Comparison of ENCODE assay signal across 14 cellular contexts in the genomic region with DNA sequence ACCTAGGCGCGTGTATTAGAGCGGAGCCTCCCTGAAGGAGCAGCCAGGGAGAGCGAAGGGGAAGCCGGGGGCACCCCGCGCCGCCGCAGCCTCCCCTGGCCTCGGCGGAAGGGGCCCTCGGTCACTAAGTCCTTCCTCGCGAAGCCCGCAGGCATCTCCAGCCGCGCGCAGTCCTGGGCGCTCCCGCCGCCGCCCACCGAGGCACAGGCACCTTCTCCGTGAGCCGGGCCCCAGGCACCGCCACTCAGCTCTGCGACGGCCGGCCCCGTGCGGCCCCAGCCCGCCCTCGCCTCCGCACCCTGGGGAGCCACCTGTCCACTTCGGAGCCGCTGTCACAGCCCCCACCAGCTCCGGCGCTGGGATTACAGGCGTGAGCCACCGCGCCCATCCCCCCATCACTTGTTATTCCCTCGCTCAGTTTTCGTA.
DNase-seq lines count a peak whose midpoint lies in the region; ATAC-seq and TF ChIP-seq lines count a peak whose summit lies in the region.
"Had no signal": no experiment of that assay in that cellular context is flagged by ENCODE, and none has a peak within 500 bp of the region (broad histone marks: within the 10 kb centered on the region; RNA-seq: fewer than 3 reads in every experiment).

No MANE protein-coding gene starts in this region.

- no peak for TF ChIP-seq CTCF in A673 (conservative IDR thresholded peaks at IDR 0.05; ENCODE audit: low read depth, low read length)
- TF ChIP-seq CTCF in RWPE2 (IDR thresholded peaks at IDR 0.05; ENCODE audit: poor library complexity, severe bottlenecking): no peak
- no peak for TF ChIP-seq CTCF in fibroblast of lung (conservative IDR thresholded peaks at IDR 0.05 in 1 of 2, IDR thresholded peaks at IDR 0.05 in 1 of 2; ENCODE audit: low read depth in 1 of 2, low read length in 2 of 2)
- no peak for TF ChIP-seq CTCF in neural crest cell (conservative IDR thresholded peaks at IDR 0.05)
- TF ChIP-seq CTCF in activated CD8-positive, alpha-beta T cell treated with anti-CD3 and anti-CD28 coated beads for 36 hours (IDR thresholded peaks at IDR 0.05): no peak
- TF ChIP-seq CTCF in gastrocnemius medialis (IDR thresholded peaks at IDR 0.05 in 4 of 5, conservative IDR thresholded peaks at IDR 0.05 in 1 of 5): no peak

- H3K4me1 ChIP-seq in A673 (ENCODE audit: insufficient read depth, low read length, poor library complexity, severe bottlenecking) (no peaks in the 10 kb centered on the region), RWPE2 (ENCODE audit: insufficient read depth, poor library complexity, severe bottlenecking) (no peaks in the 10 kb centered on the region), fibroblast of lung (ENCODE audit: control insufficient read depth, extremely low read depth, insufficient read depth, low read length) (no peaks in the 10 kb centered on the region), gastrocnemius medialis (no peaks in the 10 kb centered on the region)

- ATAC-seq in RWPE2 (ENCODE audit: low read depth) (peak; percentile 57), gastrocnemius medialis (no peak)
- ATAC-seq in activated CD8-positive, alpha-beta T cell treated with anti-CD3 and anti-CD28 coated beads for 36 hours: no peak

- H2AFZ ChIP-seq in fibroblast of lung (ENCODE audit: low read length): no peak overlapping the region

- H3K4me1 Mint-ChIP-seq in neural crest cell: peaks cover 15% of the 10 kb centered on the region
- H3K4me1 Mint-ChIP-seq in activated T-helper 2 cell treated with anti-CD3 and anti-CD28 coated beads, Interferon-gamma antibody, Interleukin-2, Interleukin-4, amounts not matched to agents 10 μg/mL and 5 μg/mL and 100 μg/mL, durations not matched to agents 14 hours and 24 hours and 36 hours (ENCODE audit: low read depth): no peaks in the 10 kb centered on the region
- peaks cover 2% of the 10 kb centered on the region for H3K4me1 Mint-ChIP-seq in activated CD8-positive, alpha-beta T cell treated with anti-CD3 and anti-CD28 coated beads for 36 hours (ENCODE audit: low read depth)

- CTCF ChIA-PET in A673 (lab: Charles Lee): no interaction called here
- CTCF ChIA-PET in activated CD8-positive, alpha-beta T cell treated with anti-CD3 and anti-CD28 coated beads for 36 hours (lab: Charles Lee): interaction anchor here (1.1 kb wide), 1 partner anchor 30 kb away, joined by 5 read pairs; no protein-coding TSS in a partner anchor

- no peaks in the 10 kb centered on the region for H3K36me3 ChIP-seq in A673 (ENCODE audit: insufficient read depth, low read length, poor library complexity, severe bottlenecking)
- no peaks in the 10 kb centered on the region for H3K36me3 ChIP-seq in RWPE2 (ENCODE audit: low read depth)
- no peaks in the 10 kb centered on the region for H3K36me3 ChIP-seq in fibroblast of lung (ENCODE audit: control insufficient read depth, insufficient read depth, low read length)
- no peaks in the 10 kb centered on the region for H3K36me3 ChIP-seq in gastrocnemius medialis

- no peaks in the 10 kb centered on the region for H3K79me2 ChIP-seq in fibroblast of lung (ENCODE audit: control insufficient read depth, insufficient read depth, low read length)

- TF ChIP-seq POLR2A in gastrocnemius medialis (IDR thresholded peaks at IDR 0.05): no peak

- peaks cover 7% of the 10 kb centered on the region for H3K9me3 Mint-ChIP-seq in neural crest cell
- no peaks in the 10 kb centered on the region for H3K9me3 Mint-ChIP-seq in activated T-helper 2 cell treated with anti-CD3 and anti-CD28 coated beads, Interferon-gamma antibody, Interleukin-2, Interleukin-4, amounts not matched to agents 10 μg/mL and 5 μg/mL and 100 μg/mL, durations not matched to agents 14 hours and 24 hours and 36 hours
- H3K9me3 Mint-ChIP-seq in activated CD8-positive, alpha-beta T cell treated with anti-CD3 and anti-CD28 coated beads for 36 hours: peaks cover 10% of the 10 kb centered on the region

- H3K4me3 ChIP-seq in A673 (ENCODE audit: low read depth, low read length, poor library complexity, severe bottlenecking) (peak overlapping the region; percentile 23), RWPE2 (ENCODE audit: severe bottlenecking) (peak overlapping the region; percentile 16), fibroblast of lung (replicated peaks in 1 of 4; ENCODE audit: control extremely low read depth in 1 of 4, insufficient read depth in 1 of 4, low read depth in 3 of 4, low read length in 4 of 4) (peak overlapping the region in 2 of 4 experiments; percentile 27 to 38), gastrocnemius medialis (peak overlapping the region in 1 of 4 donors; percentile 3)

- H3K27ac ChIP-seq in A673 (ENCODE audit: low read depth, low read length, poor library complexity, severe bottlenecking) (no peak overlapping the region), RWPE2 (ENCODE audit: poor library complexity, severe bottlenecking) (no peak overlapping the region), fibroblast of lung (ENCODE audit: insufficient read depth, low read length) (no peak overlapping the region), caudate nucleus (ENCODE audit: low read depth, low read length) (no peak overlapping the region), gastrocnemius medialis (no peak overlapping the region)

- intact Hi-C loops in A673 (cut with micrococcal nuclease; ENCODE audit: unreplicated experiment) (no loop called here), gastrocnemius medialis (cut with DNase I; ENCODE audit: low total_unique reads) (no loop called here)
- intact Hi-C loops in activated T-helper 2 cell treated with anti-CD3 and anti-CD28 coated beads, Interferon-gamma antibody, Interleukin-2, Interleukin-4, amounts not matched to agents 10 μg/mL and 5 μg/mL and 100 μg/mL, durations not matched to agents 14 hours and 24 hours and 36 hours (cut with micrococcal nuclease): no loop called here
- intact Hi-C loops in activated CD8-positive, alpha-beta T cell treated with anti-CD3 and anti-CD28 coated beads for 36 hours (cut with micrococcal nuclease): no loop called here

- H3K27ac Mint-ChIP-seq in neural crest cell (ENCODE audit: unreplicated experiment): no peak overlapping the region
- no peak overlapping the region for H3K27ac Mint-ChIP-seq in activated T-helper 2 cell treated with anti-CD3 and anti-CD28 coated beads, Interferon-gamma antibody, Interleukin-2, Interleukin-4, amounts not matched to agents 10 μg/mL and 5 μg/mL and 100 μg/mL, durations not matched to agents 14 hours and 24 hours and 36 hours
- no peak overlapping the region for H3K27ac Mint-ChIP-seq in activated CD8-positive, alpha-beta T cell treated with anti-CD3 and anti-CD28 coated beads for 36 hours

- peaks cover 38% of the 10 kb centered on the region for H3K27me3 ChIP-seq in A673 (replicated peaks; ENCODE audit: insufficient read depth, low read depth, low read length, poor library complexity)
- H3K27me3 ChIP-seq in RWPE2 (ENCODE audit: insufficient read depth, poor library complexity, severe bottlenecking): peaks cover 26% of the 10 kb centered on the region
- peaks cover 15% of the 10 kb centered on the region for H3K27me3 ChIP-seq in fibroblast of lung (ENCODE audit: control insufficient read depth, insufficient read depth, low read length)
- peaks cover 26 to 34% (median 32%) of the 10 kb centered on the region in 3 donors for H3K27me3 ChIP-seq in gastrocnemius medialis

- H3K9me3 ChIP-seq in A673 (ENCODE audit: low read depth, low read length, poor library complexity, severe bottlenecking): peaks cover 5% of the 10 kb centered on the region
- no peaks in the 10 kb centered on the region for H3K9me3 ChIP-seq in RWPE2 (ENCODE audit: severe bottlenecking)
- no peaks in the 10 kb centered on the region for H3K9me3 ChIP-seq in fibroblast of lung (ENCODE audit: control insufficient read depth, insufficient read depth, low read depth, low read length)
- H3K9me3 ChIP-seq in gastrocnemius medialis: no peaks in the 10 kb centered on the region

- H3K36me3 Mint-ChIP-seq in neural crest cell (ENCODE audit: low read depth): peaks cover 9% of the 10 kb centered on the region
- no peaks in the 10 kb centered on the region for H3K36me3 Mint-ChIP-seq in activated T-helper 2 cell treated with anti-CD3 and anti-CD28 coated beads, Interferon-gamma antibody, Interleukin-2, Interleukin-4, amounts not matched to agents 10 μg/mL and 5 μg/mL and 100 μg/mL, durations not matched to agents 14 hours and 24 hours and 36 hours (ENCODE audit: low read depth)
- no peaks in the 10 kb centered on the region for H3K36me3 Mint-ChIP-seq in activated CD8-positive, alpha-beta T cell treated with anti-CD3 and anti-CD28 coated beads for 36 hours (ENCODE audit: low read depth)

- peaks cover 80% of the 10 kb centered on the region for H3K27me3 Mint-ChIP-seq in neural crest cell (ENCODE audit: low read depth)
- peaks cover 45% of the 10 kb centered on the region for H3K27me3 Mint-ChIP-seq in activated T-helper 2 cell treated with anti-CD3 and anti-CD28 coated beads, Interferon-gamma antibody, Interleukin-2, Interleukin-4, amounts not matched to agents 10 μg/mL and 5 μg/mL and 100 μg/mL, durations not matched to agents 14 hours and 24 hours and 36 hours (ENCODE audit: low read depth)
- H3K27me3 Mint-ChIP-seq in activated CD8-positive, alpha-beta T cell treated with anti-CD3 and anti-CD28 coated beads for 36 hours: peaks cover 48% of the 10 kb centered on the region

- no peaks in the 10 kb centered on the region for H4K20me1 ChIP-seq in fibroblast of lung (ENCODE audit: control insufficient read depth, extremely low read depth, insufficient read depth, low read length)

- H3K4me3 Mint-ChIP-seq in neural crest cell: peak overlapping the region; percentile 54
- no peak overlapping the region for H3K4me3 Mint-ChIP-seq in activated T-helper 2 cell treated with anti-CD3 and anti-CD28 coated beads, Interferon-gamma antibody, Interleukin-2, Interleukin-4, amounts not matched to agents 10 μg/mL and 5 μg/mL and 100 μg/mL, durations not matched to agents 14 hours and 24 hours and 36 hours (ENCODE audit: low read depth)
- no peak overlapping the region for H3K4me3 Mint-ChIP-seq in activated CD8-positive, alpha-beta T cell treated with anti-CD3 and anti-CD28 coated beads for 36 hours

- no peak overlapping the region for H3K9ac ChIP-seq in fibroblast of lung (ENCODE audit: insufficient read depth, low read length)

- DNase-seq in A673 (ENCODE audit: low spot score) (no peak), RWPE2 (ENCODE audit: low spot score) (no peak), fibroblast of lung (ENCODE audit: low read depth in 2 of 2) (no peak), neural crest cell (ENCODE audit: low read depth, low spot score) (no peak), caudate nucleus (lab: John Stamatoyannopoulos, UW) (no peak), gastrocnemius medialis (no peak)
- DNase-seq in activated T-helper 2 cell treated with anti-CD3 and anti-CD28 coated beads, Interferon-gamma antibody, Interleukin-2, Interleukin-4, amounts not matched to agents 10 μg/mL and 5 μg/mL and 100 μg/mL, durations not matched to agents 14 hours and 24 hours and 36 hours (ENCODE audit: low spot score): no peak
- no peak for DNase-seq in activated CD8-positive, alpha-beta T cell treated with anti-CD3 and anti-CD28 coated beads for 36 hours
- DNase-seq: activated T-cell treated with anti-CD3 and anti-CD28 coated beads, Interleukin-2, amount 50 U/mL, for 48 hours; central memory CD4-positive, alpha-beta T cell; GDM1; KG1; NCI-H345; stimulated activated CD8-positive, alpha-beta memory T cell treated with anti-CD3 and anti-CD28 coated beads, Interleukin-4, amount 100 ng/mL, for 48 hours had no signal

- H3K4me2 ChIP-seq in fibroblast of lung (ENCODE audit: extremely low read depth, insufficient read depth, low read length): peak overlapping the region; percentile 51

- in situ Hi-C loops in gastrocnemius medialis (cut with MboI; ENCODE audit: low sequenced_read_pairs in 4 of 4): no loop called here

- no TSS peak for BruUV-seq in A673 (replicated peaks; lab: Mats Ljungman, UMichigan)

- POLR2A ChIA-PET in A673 (lab: Charles Lee; ENCODE audit: low non-redundant PET): no interaction called here
- POLR2A ChIA-PET in activated CD8-positive, alpha-beta T cell treated with anti-CD3 and anti-CD28 coated beads for 36 hours (lab: Charles Lee): no interaction called here
